In genomic region chr16:57562669-57563486, GRCh38 we compare ENCODE assay signal across 1 cellular context.
TF ChIP-seq lines count a peak whose summit lies in the region.

No MANE protein-coding gene starts in this region.

TF ChIP-seq in K562, 482 proteins besides CTCF, POLR2A, EP300 and RAD21 (continued from another document):
- peak; percentile 36 for TF ChIP-seq CHD4 (IDR thresholded peaks at IDR 0.05; ENCODE audit: insufficient read depth, insufficient replicate concordance, low read depth, low read length, poor library complexity, severe bottlenecking)
- TF ChIP-seq ZFP36 (IDR thresholded peaks at IDR 0.05; ENCODE audit: low read depth, low read length, partially characterized antibody) = peak; percentile 97
- TF ChIP-seq, protein P1, sequence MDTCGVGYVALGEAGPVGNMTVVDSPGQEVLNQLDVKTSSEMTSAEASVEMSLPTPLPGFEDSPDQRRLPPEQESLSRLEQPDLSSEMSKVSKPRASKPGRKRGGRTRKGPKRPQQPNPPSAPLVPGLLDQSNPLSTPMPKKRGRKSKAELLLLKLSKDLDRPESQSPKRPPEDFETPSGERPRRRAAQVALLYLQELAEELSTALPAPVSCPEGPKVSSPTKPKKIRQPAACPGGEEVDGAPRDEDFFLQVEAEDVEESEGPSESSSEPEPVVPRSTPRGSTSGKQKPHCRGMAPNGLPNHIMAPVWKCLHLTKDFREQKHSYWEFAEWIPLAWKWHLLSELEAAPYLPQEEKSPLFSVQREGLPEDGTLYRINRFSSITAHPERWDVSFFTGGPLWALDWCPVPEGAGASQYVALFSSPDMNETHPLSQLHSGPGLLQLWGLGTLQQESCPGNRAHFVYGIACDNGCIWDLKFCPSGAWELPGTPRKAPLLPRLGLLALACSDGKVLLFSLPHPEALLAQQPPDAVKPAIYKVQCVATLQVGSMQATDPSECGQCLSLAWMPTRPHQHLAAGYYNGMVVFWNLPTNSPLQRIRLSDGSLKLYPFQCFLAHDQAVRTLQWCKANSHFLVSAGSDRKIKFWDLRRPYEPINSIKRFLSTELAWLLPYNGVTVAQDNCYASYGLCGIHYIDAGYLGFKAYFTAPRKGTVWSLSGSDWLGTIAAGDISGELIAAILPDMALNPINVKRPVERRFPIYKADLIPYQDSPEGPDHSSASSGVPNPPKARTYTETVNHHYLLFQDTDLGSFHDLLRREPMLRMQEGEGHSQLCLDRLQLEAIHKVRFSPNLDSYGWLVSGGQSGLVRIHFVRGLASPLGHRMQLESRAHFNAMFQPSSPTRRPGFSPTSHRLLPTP (IDR thresholded peaks at IDR 0.05; ENCODE audit: borderline replicate concordance, extremely low read depth, insufficient read length) = peak; percentile 30
- 0 out of 2 replicates have a peak, but pooled peaks have one; percentile 65 for TF ChIP-seq PTBP1 (IDR thresholded peaks at IDR 0.05; ENCODE audit: low read depth, low read length)
- peak; percentile 74 for TF ChIP-seq RBM25 (IDR thresholded peaks at IDR 0.05; ENCODE audit: low read depth, low read length, severe bottlenecking)
- no peak for TF ChIP-seq KHSRP (IDR thresholded peaks at IDR 0.05)
- TF ChIP-seq, protein P2, sequence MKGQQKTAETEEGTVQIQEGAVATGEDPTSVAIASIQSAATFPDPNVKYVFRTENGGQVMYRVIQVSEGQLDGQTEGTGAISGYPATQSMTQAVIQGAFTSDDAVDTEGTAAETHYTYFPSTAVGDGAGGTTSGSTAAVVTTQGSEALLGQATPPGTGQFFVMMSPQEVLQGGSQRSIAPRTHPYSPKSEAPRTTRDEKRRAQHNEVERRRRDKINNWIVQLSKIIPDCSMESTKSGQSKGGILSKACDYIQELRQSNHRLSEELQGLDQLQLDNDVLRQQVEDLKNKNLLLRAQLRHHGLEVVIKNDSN (CRISPR knock-in tag; IDR thresholded peaks at IDR 0.05) = 0 out of 2 replicates have a peak, but pooled peaks have one; percentile 15
- TF ChIP-seq ZNF436 (CRISPR knock-in tag; IDR thresholded peaks at IDR 0.05) = 0 out of 2 replicates have a peak, but pooled peaks have one; percentile 51
- TF ChIP-seq BCOR (IDR thresholded peaks at IDR 0.05) = peak; percentile 64
- TF ChIP-seq, protein P3, sequence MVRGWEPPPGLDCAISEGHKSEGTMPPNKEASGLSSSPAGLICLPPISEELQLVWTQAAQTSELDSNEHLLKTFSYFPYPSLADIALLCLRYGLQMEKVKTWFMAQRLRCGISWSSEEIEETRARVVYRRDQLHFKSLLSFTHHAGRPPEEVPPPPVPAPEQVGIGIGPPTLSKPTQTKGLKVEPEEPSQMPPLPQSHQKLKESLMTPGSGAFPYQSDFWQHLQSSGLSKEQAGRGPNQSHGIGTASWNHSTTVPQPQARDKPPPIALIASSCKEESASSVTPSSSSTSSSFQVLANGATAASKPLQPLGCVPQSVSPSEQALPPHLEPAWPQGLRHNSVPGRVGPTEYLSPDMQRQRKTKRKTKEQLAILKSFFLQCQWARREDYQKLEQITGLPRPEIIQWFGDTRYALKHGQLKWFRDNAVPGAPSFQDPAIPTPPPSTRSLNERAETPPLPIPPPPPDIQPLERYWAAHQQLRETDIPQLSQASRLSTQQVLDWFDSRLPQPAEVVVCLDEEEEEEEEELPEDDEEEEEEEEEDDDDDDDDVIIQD (CRISPR knock-in tag; IDR thresholded peaks at IDR 0.05) = no peak
- 0 out of 2 replicates have a peak, but pooled peaks have one; percentile 59 for TF ChIP-seq SMARCA5 (IDR thresholded peaks at IDR 0.05)
